ENCODE assay signal across 1 cellular context in genomic region chr1:111212634-111213335, GRCh38.
TF ChIP-seq lines count a peak whose summit lies in the region.

No MANE protein-coding gene starts in this region.

TF ChIP-seq in HepG2, 621 proteins besides CTCF, POLR2A, EP300 and RAD21:
- TF ChIP-seq SNAPC5 (CRISPR knock-in tag; IDR thresholded peaks at IDR 0.05; ENCODE audit: borderline replicate concordance) (no peak), ZSCAN25 (CRISPR knock-in tag; IDR thresholded peaks at IDR 0.05) (peak; percentile 36; the same call in 1 of the 2 replicates)
TF ChIP-seq in HepG2: peak in this region for 1.
